Comparison of ENCODE assay signal across 1 cellular context in genomic region chr5:178417391-178417811, GRCh38.
TF ChIP-seq lines count a peak whose summit lies in the region.

No MANE protein-coding gene starts in this region.

TF ChIP-seq in K562, 482 proteins besides CTCF, POLR2A, EP300 and RAD21 (continued from another document and continues in another):
- TF ChIP-seq, protein P1, sequence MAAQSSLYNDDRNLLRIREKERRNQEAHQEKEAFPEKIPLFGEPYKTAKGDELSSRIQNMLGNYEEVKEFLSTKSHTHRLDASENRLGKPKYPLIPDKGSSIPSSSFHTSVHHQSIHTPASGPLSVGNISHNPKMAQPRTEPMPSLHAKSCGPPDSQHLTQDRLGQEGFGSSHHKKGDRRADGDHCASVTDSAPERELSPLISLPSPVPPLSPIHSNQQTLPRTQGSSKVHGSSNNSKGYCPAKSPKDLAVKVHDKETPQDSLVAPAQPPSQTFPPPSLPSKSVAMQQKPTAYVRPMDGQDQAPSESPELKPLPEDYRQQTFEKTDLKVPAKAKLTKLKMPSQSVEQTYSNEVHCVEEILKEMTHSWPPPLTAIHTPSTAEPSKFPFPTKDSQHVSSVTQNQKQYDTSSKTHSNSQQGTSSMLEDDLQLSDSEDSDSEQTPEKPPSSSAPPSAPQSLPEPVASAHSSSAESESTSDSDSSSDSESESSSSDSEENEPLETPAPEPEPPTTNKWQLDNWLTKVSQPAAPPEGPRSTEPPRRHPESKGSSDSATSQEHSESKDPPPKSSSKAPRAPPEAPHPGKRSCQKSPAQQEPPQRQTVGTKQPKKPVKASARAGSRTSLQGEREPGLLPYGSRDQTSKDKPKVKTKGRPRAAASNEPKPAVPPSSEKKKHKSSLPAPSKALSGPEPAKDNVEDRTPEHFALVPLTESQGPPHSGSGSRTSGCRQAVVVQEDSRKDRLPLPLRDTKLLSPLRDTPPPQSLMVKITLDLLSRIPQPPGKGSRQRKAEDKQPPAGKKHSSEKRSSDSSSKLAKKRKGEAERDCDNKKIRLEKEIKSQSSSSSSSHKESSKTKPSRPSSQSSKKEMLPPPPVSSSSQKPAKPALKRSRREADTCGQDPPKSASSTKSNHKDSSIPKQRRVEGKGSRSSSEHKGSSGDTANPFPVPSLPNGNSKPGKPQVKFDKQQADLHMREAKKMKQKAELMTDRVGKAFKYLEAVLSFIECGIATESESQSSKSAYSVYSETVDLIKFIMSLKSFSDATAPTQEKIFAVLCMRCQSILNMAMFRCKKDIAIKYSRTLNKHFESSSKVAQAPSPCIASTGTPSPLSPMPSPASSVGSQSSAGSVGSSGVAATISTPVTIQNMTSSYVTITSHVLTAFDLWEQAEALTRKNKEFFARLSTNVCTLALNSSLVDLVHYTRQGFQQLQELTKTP (IDR thresholded peaks at IDR 0.05; ENCODE audit: low read depth in 1 of 2, partially characterized antibody in 2 of 2): peak in 1 of 2 experiments; percentile 87
- TF ChIP-seq ZFP91 (CRISPR knock-in tag; IDR thresholded peaks at IDR 0.05) (no peak), FOXJ3 (CRISPR knock-in tag; IDR thresholded peaks at IDR 0.05) (no peak), PCBP2 (IDR thresholded peaks at IDR 0.05; ENCODE audit: low read depth, low read length, poor library complexity, severe bottlenecking) (no peak), RBM17 (IDR thresholded peaks at IDR 0.05; ENCODE audit: borderline replicate concordance, low read depth, low read length) (no peak), NFE2 (IDR thresholded peaks at IDR 0.05; ENCODE audit: low read depth) (peak; percentile 53; the same call in 1 of the 2 replicates), SMARCA4 (IDR thresholded peaks at IDR 0.05) (peak; percentile 90), ZNF764 (CRISPR knock-in tag; IDR thresholded peaks at IDR 0.05; ENCODE audit: low read depth) (no peak), ZNF75A (CRISPR knock-in tag; IDR thresholded peaks at IDR 0.05) (no peak), RUNX1 (IDR thresholded peaks at IDR 0.05; ENCODE audit: low read depth) (peak; percentile 80; the same call in 1 of the 2 replicates), PPARD (CRISPR knock-in tag; IDR thresholded peaks at IDR 0.05) (no peak), HNRNPLL (IDR thresholded peaks at IDR 0.05; ENCODE audit: low read depth, low read length, poor library complexity, severe bottlenecking) (no peak), NONO (IDR thresholded peaks at IDR 0.05; ENCODE audit: low read depth in 2 of 2, low read length in 1 of 2) (no peak), SMAD1 (IDR thresholded peaks at IDR 0.05; ENCODE audit: low read depth, low read length, partially characterized antibody) (no peak), SAP30 (IDR thresholded peaks at IDR 0.05; ENCODE audit: borderline replicate concordance, insufficient read depth, low read depth, low read length, poor library complexity, severe bottlenecking) (no peak), PREB (CRISPR knock-in tag; IDR thresholded peaks at IDR 0.05) (no peak), GABPB1 (CRISPR knock-in tag; IDR thresholded peaks at IDR 0.05) (peak; percentile 34; the same call in 1 of the 2 replicates), ZNF41 (CRISPR knock-in tag; conservative IDR thresholded peaks at IDR 0.05) (0 out of 2 replicates have a peak, but pooled peaks have one; percentile 44), ZNF445 (CRISPR knock-in tag; IDR thresholded peaks at IDR 0.05; ENCODE audit: low read depth) (no peak), DIDO1 (tag; IDR thresholded peaks at IDR 0.05; ENCODE audit: low read depth) (no peak), MYNN (IDR thresholded peaks at IDR 0.05) (no peak), MYNN (CRISPR knock-in tag; IDR thresholded peaks at IDR 0.05) (no peak), ILK (tag; IDR thresholded peaks at IDR 0.05; ENCODE audit: borderline replicate concordance, low read depth) (no peak), DMBX1 (CRISPR knock-in tag; IDR thresholded peaks at IDR 0.05; ENCODE audit: borderline replicate concordance) (no peak; the same call in 1 of the 2 replicates), BACH1 (tag; IDR thresholded peaks at IDR 0.05) (no peak), MIER1 (IDR thresholded peaks at IDR 0.05; ENCODE audit: low read depth) (no peak), U2AF2 (optimal IDR thresholded peaks at IDR 0.05; ENCODE audit: low read depth, low read length) (no peak), PML (IDR thresholded peaks at IDR 0.05; ENCODE audit: low read length) (peak; percentile 74; the same call in 1 of the 2 replicates), TSC22D4 (tag; IDR thresholded peaks at IDR 0.05) (no peak), ZNF224 (CRISPR knock-in tag; IDR thresholded peaks at IDR 0.05) (no peak)
- TF ChIP-seq, protein P2, sequence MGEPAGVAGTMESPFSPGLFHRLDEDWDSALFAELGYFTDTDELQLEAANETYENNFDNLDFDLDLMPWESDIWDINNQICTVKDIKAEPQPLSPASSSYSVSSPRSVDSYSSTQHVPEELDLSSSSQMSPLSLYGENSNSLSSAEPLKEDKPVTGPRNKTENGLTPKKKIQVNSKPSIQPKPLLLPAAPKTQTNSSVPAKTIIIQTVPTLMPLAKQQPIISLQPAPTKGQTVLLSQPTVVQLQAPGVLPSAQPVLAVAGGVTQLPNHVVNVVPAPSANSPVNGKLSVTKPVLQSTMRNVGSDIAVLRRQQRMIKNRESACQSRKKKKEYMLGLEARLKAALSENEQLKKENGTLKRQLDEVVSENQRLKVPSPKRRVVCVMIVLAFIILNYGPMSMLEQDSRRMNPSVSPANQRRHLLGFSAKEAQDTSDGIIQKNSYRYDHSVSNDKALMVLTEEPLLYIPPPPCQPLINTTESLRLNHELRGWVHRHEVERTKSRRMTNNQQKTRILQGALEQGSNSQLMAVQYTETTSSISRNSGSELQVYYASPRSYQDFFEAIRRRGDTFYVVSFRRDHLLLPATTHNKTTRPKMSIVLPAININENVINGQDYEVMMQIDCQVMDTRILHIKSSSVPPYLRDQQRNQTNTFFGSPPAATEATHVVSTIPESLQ (CRISPR knock-in tag; IDR thresholded peaks at IDR 0.05): no peak
- TF ChIP-seq, protein P3, sequence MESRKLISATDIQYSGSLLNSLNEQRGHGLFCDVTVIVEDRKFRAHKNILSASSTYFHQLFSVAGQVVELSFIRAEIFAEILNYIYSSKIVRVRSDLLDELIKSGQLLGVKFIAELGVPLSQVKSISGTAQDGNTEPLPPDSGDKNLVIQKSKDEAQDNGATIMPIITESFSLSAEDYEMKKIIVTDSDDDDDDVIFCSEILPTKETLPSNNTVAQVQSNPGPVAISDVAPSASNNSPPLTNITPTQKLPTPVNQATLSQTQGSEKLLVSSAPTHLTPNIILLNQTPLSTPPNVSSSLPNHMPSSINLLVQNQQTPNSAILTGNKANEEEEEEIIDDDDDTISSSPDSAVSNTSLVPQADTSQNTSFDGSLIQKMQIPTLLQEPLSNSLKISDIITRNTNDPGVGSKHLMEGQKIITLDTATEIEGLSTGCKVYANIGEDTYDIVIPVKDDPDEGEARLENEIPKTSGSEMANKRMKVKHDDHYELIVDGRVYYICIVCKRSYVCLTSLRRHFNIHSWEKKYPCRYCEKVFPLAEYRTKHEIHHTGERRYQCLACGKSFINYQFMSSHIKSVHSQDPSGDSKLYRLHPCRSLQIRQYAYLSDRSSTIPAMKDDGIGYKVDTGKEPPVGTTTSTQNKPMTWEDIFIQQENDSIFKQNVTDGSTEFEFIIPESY (CRISPR knock-in tag; IDR thresholded peaks at IDR 0.05): no peak
- TF ChIP-seq, protein P4, sequence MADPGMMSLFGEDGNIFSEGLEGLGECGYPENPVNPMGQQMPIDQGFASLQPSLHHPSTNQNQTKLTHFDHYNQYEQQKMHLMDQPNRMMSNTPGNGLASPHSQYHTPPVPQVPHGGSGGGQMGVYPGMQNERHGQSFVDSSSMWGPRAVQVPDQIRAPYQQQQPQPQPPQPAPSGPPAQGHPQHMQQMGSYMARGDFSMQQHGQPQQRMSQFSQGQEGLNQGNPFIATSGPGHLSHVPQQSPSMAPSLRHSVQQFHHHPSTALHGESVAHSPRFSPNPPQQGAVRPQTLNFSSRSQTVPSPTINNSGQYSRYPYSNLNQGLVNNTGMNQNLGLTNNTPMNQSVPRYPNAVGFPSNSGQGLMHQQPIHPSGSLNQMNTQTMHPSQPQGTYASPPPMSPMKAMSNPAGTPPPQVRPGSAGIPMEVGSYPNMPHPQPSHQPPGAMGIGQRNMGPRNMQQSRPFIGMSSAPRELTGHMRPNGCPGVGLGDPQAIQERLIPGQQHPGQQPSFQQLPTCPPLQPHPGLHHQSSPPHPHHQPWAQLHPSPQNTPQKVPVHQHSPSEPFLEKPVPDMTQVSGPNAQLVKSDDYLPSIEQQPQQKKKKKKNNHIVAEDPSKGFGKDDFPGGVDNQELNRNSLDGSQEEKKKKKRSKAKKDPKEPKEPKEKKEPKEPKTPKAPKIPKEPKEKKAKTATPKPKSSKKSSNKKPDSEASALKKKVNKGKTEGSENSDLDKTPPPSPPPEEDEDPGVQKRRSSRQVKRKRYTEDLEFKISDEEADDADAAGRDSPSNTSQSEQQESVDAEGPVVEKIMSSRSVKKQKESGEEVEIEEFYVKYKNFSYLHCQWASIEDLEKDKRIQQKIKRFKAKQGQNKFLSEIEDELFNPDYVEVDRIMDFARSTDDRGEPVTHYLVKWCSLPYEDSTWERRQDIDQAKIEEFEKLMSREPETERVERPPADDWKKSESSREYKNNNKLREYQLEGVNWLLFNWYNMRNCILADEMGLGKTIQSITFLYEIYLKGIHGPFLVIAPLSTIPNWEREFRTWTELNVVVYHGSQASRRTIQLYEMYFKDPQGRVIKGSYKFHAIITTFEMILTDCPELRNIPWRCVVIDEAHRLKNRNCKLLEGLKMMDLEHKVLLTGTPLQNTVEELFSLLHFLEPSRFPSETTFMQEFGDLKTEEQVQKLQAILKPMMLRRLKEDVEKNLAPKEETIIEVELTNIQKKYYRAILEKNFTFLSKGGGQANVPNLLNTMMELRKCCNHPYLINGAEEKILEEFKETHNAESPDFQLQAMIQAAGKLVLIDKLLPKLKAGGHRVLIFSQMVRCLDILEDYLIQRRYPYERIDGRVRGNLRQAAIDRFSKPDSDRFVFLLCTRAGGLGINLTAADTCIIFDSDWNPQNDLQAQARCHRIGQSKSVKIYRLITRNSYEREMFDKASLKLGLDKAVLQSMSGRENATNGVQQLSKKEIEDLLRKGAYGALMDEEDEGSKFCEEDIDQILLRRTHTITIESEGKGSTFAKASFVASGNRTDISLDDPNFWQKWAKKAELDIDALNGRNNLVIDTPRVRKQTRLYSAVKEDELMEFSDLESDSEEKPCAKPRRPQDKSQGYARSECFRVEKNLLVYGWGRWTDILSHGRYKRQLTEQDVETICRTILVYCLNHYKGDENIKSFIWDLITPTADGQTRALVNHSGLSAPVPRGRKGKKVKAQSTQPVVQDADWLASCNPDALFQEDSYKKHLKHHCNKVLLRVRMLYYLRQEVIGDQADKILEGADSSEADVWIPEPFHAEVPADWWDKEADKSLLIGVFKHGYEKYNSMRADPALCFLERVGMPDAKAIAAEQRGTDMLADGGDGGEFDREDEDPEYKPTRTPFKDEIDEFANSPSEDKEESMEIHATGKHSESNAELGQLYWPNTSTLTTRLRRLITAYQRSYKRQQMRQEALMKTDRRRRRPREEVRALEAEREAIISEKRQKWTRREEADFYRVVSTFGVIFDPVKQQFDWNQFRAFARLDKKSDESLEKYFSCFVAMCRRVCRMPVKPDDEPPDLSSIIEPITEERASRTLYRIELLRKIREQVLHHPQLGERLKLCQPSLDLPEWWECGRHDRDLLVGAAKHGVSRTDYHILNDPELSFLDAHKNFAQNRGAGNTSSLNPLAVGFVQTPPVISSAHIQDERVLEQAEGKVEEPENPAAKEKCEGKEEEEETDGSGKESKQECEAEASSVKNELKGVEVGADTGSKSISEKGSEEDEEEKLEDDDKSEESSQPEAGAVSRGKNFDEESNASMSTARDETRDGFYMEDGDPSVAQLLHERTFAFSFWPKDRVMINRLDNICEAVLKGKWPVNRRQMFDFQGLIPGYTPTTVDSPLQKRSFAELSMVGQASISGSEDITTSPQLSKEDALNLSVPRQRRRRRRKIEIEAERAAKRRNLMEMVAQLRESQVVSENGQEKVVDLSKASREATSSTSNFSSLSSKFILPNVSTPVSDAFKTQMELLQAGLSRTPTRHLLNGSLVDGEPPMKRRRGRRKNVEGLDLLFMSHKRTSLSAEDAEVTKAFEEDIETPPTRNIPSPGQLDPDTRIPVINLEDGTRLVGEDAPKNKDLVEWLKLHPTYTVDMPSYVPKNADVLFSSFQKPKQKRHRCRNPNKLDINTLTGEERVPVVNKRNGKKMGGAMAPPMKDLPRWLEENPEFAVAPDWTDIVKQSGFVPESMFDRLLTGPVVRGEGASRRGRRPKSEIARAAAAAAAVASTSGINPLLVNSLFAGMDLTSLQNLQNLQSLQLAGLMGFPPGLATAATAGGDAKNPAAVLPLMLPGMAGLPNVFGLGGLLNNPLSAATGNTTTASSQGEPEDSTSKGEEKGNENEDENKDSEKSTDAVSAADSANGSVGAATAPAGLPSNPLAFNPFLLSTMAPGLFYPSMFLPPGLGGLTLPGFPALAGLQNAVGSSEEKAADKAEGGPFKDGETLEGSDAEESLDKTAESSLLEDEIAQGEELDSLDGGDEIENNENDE (IDR thresholded peaks at IDR 0.05; ENCODE audit: low read depth, low read length): no peak
- TF ChIP-seq, protein P5, sequence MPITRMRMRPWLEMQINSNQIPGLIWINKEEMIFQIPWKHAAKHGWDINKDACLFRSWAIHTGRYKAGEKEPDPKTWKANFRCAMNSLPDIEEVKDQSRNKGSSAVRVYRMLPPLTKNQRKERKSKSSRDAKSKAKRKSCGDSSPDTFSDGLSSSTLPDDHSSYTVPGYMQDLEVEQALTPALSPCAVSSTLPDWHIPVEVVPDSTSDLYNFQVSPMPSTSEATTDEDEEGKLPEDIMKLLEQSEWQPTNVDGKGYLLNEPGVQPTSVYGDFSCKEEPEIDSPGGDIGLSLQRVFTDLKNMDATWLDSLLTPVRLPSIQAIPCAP (CRISPR knock-in tag; IDR thresholded peaks at IDR 0.05; ENCODE audit: borderline replicate concordance): no peak
- TF ChIP-seq, protein P6, sequence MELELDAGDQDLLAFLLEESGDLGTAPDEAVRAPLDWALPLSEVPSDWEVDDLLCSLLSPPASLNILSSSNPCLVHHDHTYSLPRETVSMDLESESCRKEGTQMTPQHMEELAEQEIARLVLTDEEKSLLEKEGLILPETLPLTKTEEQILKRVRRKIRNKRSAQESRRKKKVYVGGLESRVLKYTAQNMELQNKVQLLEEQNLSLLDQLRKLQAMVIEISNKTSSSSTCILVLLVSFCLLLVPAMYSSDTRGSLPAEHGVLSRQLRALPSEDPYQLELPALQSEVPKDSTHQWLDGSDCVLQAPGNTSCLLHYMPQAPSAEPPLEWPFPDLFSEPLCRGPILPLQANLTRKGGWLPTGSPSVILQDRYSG (tag; conservative IDR thresholded peaks at IDR 0.05; ENCODE audit: low read depth): no peak
